14 cellular contexts compared by ENCODE assay signal in the genomic region with DNA sequence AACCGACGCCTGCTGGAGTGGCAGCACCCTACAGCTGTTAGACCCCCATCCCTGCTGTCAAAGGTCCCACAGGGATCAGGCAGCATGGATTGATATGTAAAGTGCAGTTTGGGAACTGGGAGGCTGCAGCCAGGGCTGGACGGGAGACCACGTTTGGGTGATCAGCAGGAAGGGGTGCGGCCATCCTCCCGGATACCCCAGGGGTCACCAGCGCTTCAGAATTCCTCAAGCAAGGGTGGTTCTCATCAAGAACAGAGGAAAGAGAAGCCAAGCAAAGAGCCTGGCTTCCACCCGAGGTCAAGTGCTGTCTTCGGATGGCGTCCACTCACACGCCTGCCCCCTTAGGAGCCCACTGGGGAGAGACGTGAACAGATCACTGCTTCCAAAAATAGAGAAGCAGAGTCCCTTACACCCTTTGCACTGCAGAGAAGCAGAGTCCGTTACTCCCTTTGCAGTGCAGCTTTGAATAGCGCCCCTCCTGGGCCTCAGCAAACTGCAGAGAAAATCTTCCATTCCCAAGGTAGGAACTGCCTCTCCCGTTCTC. TPM values are rescaled to one million over a fixed set of nuclear protein-coding genes. Genes with fewer than 3 reads are reported as not detected.
DNase-seq lines count a peak whose midpoint lies in the region; ATAC-seq, FAIRE-seq and TF ChIP-seq lines count a peak whose summit lies in the region.
"Had no signal": no experiment of that assay in that cellular context is flagged by ENCODE, and none has a peak within 500 bp of the region (broad histone marks: within the 10 kb centered on the region; RNA-seq: fewer than 3 reads in every experiment).

No MANE protein-coding gene starts in this region.

- FAIRE-seq in H54 (lab: Jason Lieb, UNC): no peak

- peak; percentile 15 for DNase-seq in RKO (ENCODE audit: low spot score)
- peak; percentile 37 for DNase-seq in left kidney (ENCODE audit: low read depth, low spot score)
- no peak for DNase-seq in thyroid gland
- no peak for DNase-seq in sciatic nerve (ENCODE audit: low spot score)
- DNase-seq in H54 (ENCODE audit: insufficient read length, low spot score): no peak
- no peak for DNase-seq in GM19238 (ENCODE audit: insufficient read length, low spot score)
- DNase-seq: activated CD4-positive, alpha-beta T cell treated with anti-CD3 and anti-CD28 coated beads, Interleukin-2, amount 50 U/mL, for 4 hours; activated effector memory CD4-positive, alpha-beta T cell treated with Interleukin-2 at 50 U/mL for 16 hours; CD8-positive, alpha-beta memory T cell; cerebellar nuclear complex; NCI-H1105 treated with DMSO at 0.1 percent for 48 hours; NCI-H446; retina had no signal

- intact Hi-C loops in thyroid gland (cut with DNase I): no loop called here
- intact Hi-C loops in sciatic nerve (cut with DNase I): no loop called here

- H3K4me3 ChIP-seq in thyroid gland (replicated peaks in 1 of 3): no peak overlapping the region

- ATAC-seq in sciatic nerve: no peak

- no peaks in the 10 kb centered on the region for H3K36me3 ChIP-seq in thyroid gland

- no peaks in the 10 kb centered on the region for H3K27me3 ChIP-seq in thyroid gland

- no peak for TF ChIP-seq POLR2A in thyroid gland (IDR thresholded peaks at IDR 0.05)
- TF ChIP-seq POLR2A in H54 (IDR thresholded peaks at IDR 0.05; ENCODE audit: low read depth, low read length): no peak

- peak overlapping the region; percentile 24 for H3K27ac ChIP-seq in cingulate gyrus (ENCODE audit: low read depth, low read length)
- H3K27ac ChIP-seq in thyroid gland: peak overlapping the region; percentile 95 to 100 (median 99)

- 82 to 88% methylated on average over 14 of the region's 15 CpGs for WGBS in thyroid gland, 2 donors

- no peaks in the 10 kb centered on the region for H3K9me3 ChIP-seq in thyroid gland

- peaks cover 50 to 56% of the 10 kb centered on the region in 2 donors for H3K4me1 ChIP-seq in thyroid gland

- no peak for TF ChIP-seq CTCF in thyroid gland (IDR thresholded peaks at IDR 0.05)

RNA-seq across cellular contexts. Expression of a gene that starts 35.5 kb away (rescaled TPM):
- total RNA-seq in thyroid gland (10 to 100 TPM; 23.1 to 34.2 (median 27.4) TPM), sciatic nerve (18.8 TPM)

Comparison
In these comparisons a context has a peak if more than half of its experiments do, and no peak if none do; other contexts are left out.
1. DNase-seq: peak in RKO (single experiment) and left kidney (single experiment); none in thyroid gland (0 of 2), sciatic nerve (single experiment), H54 (single experiment) and GM19238 (single experiment).